Comparison of ENCODE assay signal across 1 cellular context in the genomic region with DNA sequence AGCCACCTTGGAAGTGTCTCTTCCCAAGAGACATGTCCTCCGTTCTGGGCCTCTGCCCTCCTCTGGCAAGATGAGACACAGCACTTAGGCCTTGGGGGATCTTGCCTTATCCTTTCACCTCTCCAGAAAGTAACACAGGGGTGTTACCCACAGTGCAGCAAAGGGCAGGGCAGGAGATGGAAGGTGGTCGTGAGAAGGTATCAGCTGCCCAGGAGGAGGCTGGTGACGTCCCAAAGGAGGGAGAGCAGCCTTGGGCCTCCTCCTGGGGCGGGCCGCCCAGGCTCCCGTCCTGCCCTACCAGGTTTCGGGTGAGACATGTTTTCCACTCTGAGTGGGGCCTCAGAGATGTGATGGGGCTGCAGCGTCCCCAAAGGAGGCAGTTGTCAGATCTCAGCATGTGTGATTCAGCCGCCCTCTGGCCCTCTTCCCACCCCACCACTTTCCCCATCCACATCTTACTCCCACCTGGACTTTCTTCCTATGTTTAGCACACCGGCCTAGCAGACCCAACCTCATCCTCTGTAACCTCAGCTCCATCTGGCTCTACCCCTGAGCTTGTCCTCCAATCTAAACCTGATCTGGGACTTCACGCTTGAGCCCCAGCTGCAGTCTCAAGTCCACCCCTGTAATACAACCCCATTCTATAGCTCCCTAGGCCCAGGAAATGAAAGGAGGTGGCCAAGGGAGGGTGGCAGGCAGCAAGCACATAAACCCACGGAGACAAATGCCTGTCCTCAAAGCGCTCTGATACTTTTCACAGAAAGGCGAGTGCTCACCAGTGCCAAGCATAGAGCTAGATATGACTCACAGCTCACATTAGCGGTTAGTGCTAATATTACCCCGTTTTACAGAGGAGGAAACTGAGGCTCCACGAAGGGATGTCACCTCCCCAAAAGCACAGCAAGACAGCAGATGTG.
TF ChIP-seq lines count a peak whose summit lies in the region.

No MANE protein-coding gene starts in this region.

TF ChIP-seq in IMR-90, 13 proteins besides CTCF, POLR2A, EP300 and RAD21:
- TF ChIP-seq USF2 (IDR thresholded peaks at IDR 0.05; ENCODE audit: low read depth, low read length) (no peak), RFX5 (IDR thresholded peaks at IDR 0.05; ENCODE audit: low read depth, low read length) (no peak), SMC3 (IDR thresholded peaks at IDR 0.05; ENCODE audit: low read depth, low read length) (no peak), MXI1 (IDR thresholded peaks at IDR 0.05; ENCODE audit: borderline replicate concordance, low read depth, low read length) (no peak), MAFK (IDR thresholded peaks at IDR 0.05; ENCODE audit: low read depth, low read length) (no peak), CHD1 (IDR thresholded peaks at IDR 0.05; ENCODE audit: low read depth, low read length) (no peak), NFE2L2 (IDR thresholded peaks at IDR 0.05; ENCODE audit: low read depth, low read length) (no peak), RCOR1 (IDR thresholded peaks at IDR 0.05; ENCODE audit: insufficient replicate concordance, low read length) (no peak), FOS (IDR thresholded peaks at IDR 0.05; ENCODE audit: low read depth, low read length) (no peak), BHLHE40 (IDR thresholded peaks at IDR 0.05; ENCODE audit: low read depth, low read length) (no peak), MAZ (IDR thresholded peaks at IDR 0.05; ENCODE audit: borderline replicate concordance, low read depth, low read length) (no peak), CEBPB (IDR thresholded peaks at IDR 0.05; ENCODE audit: low read depth, low read length) (no peak)
- TF ChIP-seq, protein P1, sequence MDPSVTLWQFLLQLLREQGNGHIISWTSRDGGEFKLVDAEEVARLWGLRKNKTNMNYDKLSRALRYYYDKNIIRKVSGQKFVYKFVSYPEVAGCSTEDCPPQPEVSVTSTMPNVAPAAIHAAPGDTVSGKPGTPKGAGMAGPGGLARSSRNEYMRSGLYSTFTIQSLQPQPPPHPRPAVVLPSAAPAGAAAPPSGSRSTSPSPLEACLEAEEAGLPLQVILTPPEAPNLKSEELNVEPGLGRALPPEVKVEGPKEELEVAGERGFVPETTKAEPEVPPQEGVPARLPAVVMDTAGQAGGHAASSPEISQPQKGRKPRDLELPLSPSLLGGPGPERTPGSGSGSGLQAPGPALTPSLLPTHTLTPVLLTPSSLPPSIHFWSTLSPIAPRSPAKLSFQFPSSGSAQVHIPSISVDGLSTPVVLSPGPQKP (IDR thresholded peaks at IDR 0.05; ENCODE audit: borderline replicate concordance, low read depth, low read length), result no peak
TF ChIP-seq in IMR-90: peak in this region for 0.
